Comparison of ENCODE assay signal across 9 cellular contexts in the genomic region with DNA sequence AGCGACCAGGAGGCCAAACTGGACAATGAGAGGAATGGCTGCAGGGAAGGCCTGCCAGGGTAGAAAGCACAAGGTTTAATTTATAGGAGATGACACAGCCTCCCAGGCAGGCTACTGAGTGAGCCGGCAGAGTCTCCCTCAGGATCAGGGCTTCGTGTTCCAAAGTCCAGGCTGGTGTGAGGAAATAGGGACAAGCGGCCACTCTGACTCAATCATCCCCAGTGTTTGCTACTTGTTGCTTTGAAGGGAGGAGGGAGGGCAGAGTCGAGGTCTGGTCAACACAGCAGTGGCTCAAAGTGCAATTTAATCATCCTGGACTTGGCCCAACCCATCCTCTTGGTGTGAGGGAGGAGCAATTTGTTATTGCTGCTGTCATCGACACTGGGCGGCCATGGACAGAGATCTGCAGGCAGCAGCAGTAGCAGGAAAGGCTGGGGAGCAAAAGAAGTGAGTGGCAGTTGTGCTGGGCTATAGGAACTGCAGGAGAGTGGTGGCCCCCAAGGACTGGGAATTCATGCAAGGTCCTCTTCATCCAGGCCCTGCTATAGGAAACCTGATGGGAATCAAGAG. TPM values are rescaled to one million over a fixed set of nuclear protein-coding genes. Genes with fewer than 3 reads are reported as not detected.
A peak's percentile ranks its signal among the peaks of the same experiment; 100 is the strongest.
DNase-seq lines count a peak whose midpoint lies in the region; ATAC-seq and TF ChIP-seq lines count a peak whose summit lies in the region.
"Had no signal": no experiment of that assay in that cellular context is flagged by ENCODE, and none has a peak within 500 bp of the region (broad histone marks: within the 10 kb centered on the region; RNA-seq: fewer than 3 reads in every experiment).

No MANE protein-coding gene starts in this region.

- no peak for ATAC-seq in HG03025 (IDR thresholded peaks at IDR 0.05; ENCODE audit: low FRiP score, unreplicated experiment)

- H3K9me3 Mint-ChIP-seq in type B pancreatic cell, result no peaks in the 10 kb centered on the region

- H3K4me3 ChIP-seq in choroid plexus epithelial cell (ENCODE audit: low read depth, low read length) (no peak overlapping the region), coronary artery (no peak overlapping the region)

- no peak overlapping the region for H3K4me3 Mint-ChIP-seq in type B pancreatic cell

- no peak overlapping the region for H3K27ac Mint-ChIP-seq in type B pancreatic cell

- peak overlapping the region in 1 of 2 donors; percentile 9 for H3K27ac ChIP-seq in coronary artery

- H3K4me1 Mint-ChIP-seq in type B pancreatic cell (ENCODE audit: unreplicated experiment), result peaks cover 13% of the 10 kb centered on the region

- DNase-seq in DMS53 (lab: John Stamatoyannopoulos, UW) (peak; percentile 87), HT-29 (ENCODE audit: low spot score) (peak; percentile 94), choroid plexus epithelial cell (ENCODE audit: low read depth) (peak; percentile 95), myocyte (ENCODE audit: low read depth) (peak; percentile 85), type B pancreatic cell (ENCODE audit: extremely low spot score, unreplicated experiment) (no peak), coronary artery (ENCODE audit: low spot score) (no peak)
- DNase-seq in activated CD4-positive, CD25-positive, alpha-beta regulatory T cell treated with anti-CD3 and anti-CD28 coated beads, Interleukin-2, amount 50 U/mL, for 72 hours, result no peak
- DNase-seq: central memory CD4-positive, alpha-beta T cell had no signal

- TF ChIP-seq CTCF in choroid plexus epithelial cell (conservative IDR thresholded peaks at IDR 0.05; ENCODE audit: low read depth, low read length) (no peak), type B pancreatic cell (conservative IDR thresholded peaks at IDR 0.05) (no peak), coronary artery (IDR thresholded peaks at IDR 0.05) (no peak)

- no peaks in the 10 kb centered on the region for H3K36me3 Mint-ChIP-seq in type B pancreatic cell

- peaks cover 19% of the 10 kb centered on the region for H3K27me3 Mint-ChIP-seq in type B pancreatic cell

RNA-seq across cellular contexts. Expression of a gene that starts 27.5 kb away (rescaled TPM):
- total RNA-seq in HT-29 (2014; rRNA removed; shearing (Covaris generic)), result 0.03 TPM in 1 of 2 replicates, not detected in the other
- total RNA-seq in myocyte (44.7 and 48.4 TPM in 2 replicates), type B pancreatic cell (ENCODE audit: low replicate concordance) (0.19 and 8.5 TPM in 2 replicates)
- polyA plus RNA-seq in myocyte (2012), result 18.1 TPM

Comparison
In these comparisons a context has a peak if more than half of its experiments do, and no peak if none do; other contexts are left out.
1. DNase-seq: peak in DMS53 (single experiment), HT-29 (single experiment), choroid plexus epithelial cell (single experiment) and myocyte (single experiment); none in activated CD4-positive, CD25-positive, alpha-beta regulatory T cell treated with anti-CD3 and anti-CD28 coated beads, Interleukin-2, amount 50 U/mL, for 72 hours (single experiment), type B pancreatic cell (single experiment) and coronary artery (single experiment).